In genomic region chr9:16532681-16533450, GRCh38 we compare ENCODE assay signal across 16 cellular contexts.
DNase-seq lines count a peak whose midpoint lies in the region; ATAC-seq and TF ChIP-seq lines count a peak whose summit lies in the region.
"Had no signal": no experiment of that assay in that cellular context is flagged by ENCODE, and none has a peak within 500 bp of the region (broad histone marks: within the 10 kb centered on the region; RNA-seq: fewer than 3 reads in every experiment).

No MANE protein-coding gene starts in this region.

- H3K9ac ChIP-seq in adipocyte (ENCODE audit: low read length): no peak overlapping the region

- H3K27ac Mint-ChIP-seq in stimulated activated naive CD8-positive, alpha-beta T cell treated with anti-CD3 and anti-CD28 coated beads, Interleukin-15, amount 100 ng/mL, for 72 hours: no peak overlapping the region
- no peak overlapping the region for H3K27ac Mint-ChIP-seq in T-helper 17 cell
- H3K27ac Mint-ChIP-seq: activated naive CD4-positive, alpha-beta T cell treated with anti-CD3 and anti-CD28 coated beads, Interleukin-2, amount 50 U/mL, for 24 hours had no signal

- no peak overlapping the region for H3K4me3 Mint-ChIP-seq in stimulated activated naive CD8-positive, alpha-beta T cell treated with anti-CD3 and anti-CD28 coated beads, Interleukin-15, amount 100 ng/mL, for 72 hours
- H3K4me3 Mint-ChIP-seq in T-helper 17 cell: no peak overlapping the region
- H3K4me3 Mint-ChIP-seq: activated naive CD4-positive, alpha-beta T cell treated with anti-CD3 and anti-CD28 coated beads, Interleukin-2, amount 50 U/mL, for 24 hours had no signal

- ATAC-seq in foreskin keratinocyte: peak; percentile 68
- ATAC-seq in stimulated activated naive CD8-positive, alpha-beta T cell treated with anti-CD3 and anti-CD28 coated beads, Interleukin-15, amount 100 ng/mL, for 72 hours: no peak
- ATAC-seq in T-helper 17 cell: no peak
- no peak for ATAC-seq in GM19455 (IDR thresholded peaks at IDR 0.05; ENCODE audit: unreplicated experiment)
- ATAC-seq: lower lobe of right lung had no signal

- H3K9me3 Mint-ChIP-seq in stimulated activated naive CD8-positive, alpha-beta T cell treated with anti-CD3 and anti-CD28 coated beads, Interleukin-15, amount 100 ng/mL, for 72 hours: no peaks in the 10 kb centered on the region
- H3K9me3 Mint-ChIP-seq: activated naive CD4-positive, alpha-beta T cell treated with anti-CD3 and anti-CD28 coated beads, Interleukin-2, amount 50 U/mL, for 24 hours had no signal

- peak overlapping the region; percentile 70 for H3K27ac ChIP-seq in foreskin keratinocyte
- H3K27ac ChIP-seq: colonic mucosa, lower lobe of right lung had no signal

- H3K27me3 Mint-ChIP-seq in stimulated activated naive CD8-positive, alpha-beta T cell treated with anti-CD3 and anti-CD28 coated beads, Interleukin-15, amount 100 ng/mL, for 72 hours: no peaks in the 10 kb centered on the region
- H3K27me3 Mint-ChIP-seq in T-helper 17 cell: no peaks in the 10 kb centered on the region
- H3K27me3 Mint-ChIP-seq: activated naive CD4-positive, alpha-beta T cell treated with anti-CD3 and anti-CD28 coated beads, Interleukin-2, amount 50 U/mL, for 24 hours had no signal

- no peaks in the 10 kb centered on the region for H3K4me1 Mint-ChIP-seq in stimulated activated naive CD8-positive, alpha-beta T cell treated with anti-CD3 and anti-CD28 coated beads, Interleukin-15, amount 100 ng/mL, for 72 hours
- H3K4me1 Mint-ChIP-seq in T-helper 17 cell: no peaks in the 10 kb centered on the region
- H3K4me1 Mint-ChIP-seq: activated naive CD4-positive, alpha-beta T cell treated with anti-CD3 and anti-CD28 coated beads, Interleukin-2, amount 50 U/mL, for 24 hours had no signal

- peaks cover 12% of the 10 kb centered on the region for H3K4me1 ChIP-seq in adipocyte (ENCODE audit: control insufficient read depth, insufficient read depth, low read length)
- H3K4me1 ChIP-seq in foreskin keratinocyte: peaks cover 19% of the 10 kb centered on the region
- H3K4me1 ChIP-seq: colonic mucosa, lower lobe of right lung had no signal

- TF ChIP-seq CTCF in foreskin keratinocyte (conservative IDR thresholded peaks at IDR 0.05): no peak

- H3K27me3 ChIP-seq in adipocyte (replicated peaks; ENCODE audit: control insufficient read depth, insufficient read depth, low read length): no peaks in the 10 kb centered on the region
- H3K27me3 ChIP-seq in foreskin keratinocyte: no peaks in the 10 kb centered on the region
- H3K27me3 ChIP-seq: colonic mucosa had no signal

- H3K36me3 Mint-ChIP-seq in T-helper 17 cell (ENCODE audit: low read depth): no peaks in the 10 kb centered on the region
- H3K36me3 Mint-ChIP-seq: activated naive CD4-positive, alpha-beta T cell treated with anti-CD3 and anti-CD28 coated beads, Interleukin-2, amount 50 U/mL, for 24 hours had no signal

- DNase-seq in A172 (ENCODE audit: low spot score) (peak; percentile 66), HT1080 (ENCODE audit: low read depth) (peak; percentile 75), adipocyte (ENCODE audit: low read depth) (peak; percentile 56), foreskin keratinocyte (peak; percentile 48 to 73), T1000 (lab: John Stamatoyannopoulos, UW) (no peak), T-helper 17 cell (no peak)
- no peak for DNase-seq in stimulated activated naive CD8-positive, alpha-beta T cell treated with anti-CD3 and anti-CD28 coated beads, Interleukin-15, amount 100 ng/mL, for 72 hours
- DNase-seq: colonic mucosa, DMS153, head of caudate nucleus, lower lobe of right lung, NCI-H1694, nucleus accumbens, T-helper 9 cell had no signal

- no peaks in the 10 kb centered on the region for H3K36me3 ChIP-seq in adipocyte (ENCODE audit: control insufficient read depth, insufficient read depth, low read length, severe bottlenecking)
- H3K36me3 ChIP-seq: colonic mucosa, lower lobe of right lung had no signal

- no peak overlapping the region for H3K4me3 ChIP-seq in adipocyte (ENCODE audit: low read length)
- H3K4me3 ChIP-seq: colonic mucosa, lower lobe of right lung had no signal

- no peaks in the 10 kb centered on the region for H3K9me3 ChIP-seq in adipocyte (ENCODE audit: control insufficient read depth, low read length)
- H3K9me3 ChIP-seq in T-helper 17 cell (ENCODE audit: control insufficient read depth, low read length, poor library complexity, severe bottlenecking): no peaks in the 10 kb centered on the region
- H3K9me3 ChIP-seq: colonic mucosa, lower lobe of right lung had no signal

Comparison
In these comparisons a context has a peak if more than half of its experiments do, and no peak if none do; other contexts are left out.
1. DNase-seq: peak in A172 (single experiment), HT1080 (single experiment), adipocyte (single experiment) and foreskin keratinocyte (2 of 2); none in stimulated activated naive CD8-positive, alpha-beta T cell treated with anti-CD3 and anti-CD28 coated beads, Interleukin-15, amount 100 ng/mL, for 72 hours (0 of 2), T1000 (single experiment) and T-helper 17 cell (0 of 3).